13 cellular contexts compared by ENCODE assay signal in genomic region chr19:8451377-8451776, GRCh38. TPM values are rescaled to one million over a fixed set of nuclear protein-coding genes. Genes with fewer than 3 reads are reported as not detected.
DNase-seq lines count a peak whose midpoint lies in the region; ATAC-seq and TF ChIP-seq lines count a peak whose summit lies in the region.
"Had no signal": no experiment of that assay in that cellular context is flagged by ENCODE, and none has a peak within 500 bp of the region (broad histone marks: within the 10 kb centered on the region; RNA-seq: fewer than 3 reads in every experiment).

No MANE protein-coding gene starts in this region.

- peaks cover 100% of the 10 kb centered on the region for H3K79me2 ChIP-seq in OCI-LY7 (ENCODE audit: insufficient read depth, low read depth, low read length)

- CTCF ChIA-PET in CD8-positive, alpha-beta memory T cell (lab: Charles Lee): interaction anchor here (4.5 kb wide), 1 partner anchor 128 kb away, joined by 20 read pairs; no protein-coding TSS in a partner anchor
- CTCF ChIA-PET in OCI-LY7 (lab: Charles Lee; ENCODE audit: unreplicated experiment): no interaction called here

- H4K20me1 ChIP-seq in OCI-LY7 (ENCODE audit: insufficient read depth, low read length): peaks cover 76% of the 10 kb centered on the region

- POLR2A ChIA-PET in CD8-positive, alpha-beta memory T cell (lab: Charles Lee): no interaction called here
- POLR2A ChIA-PET in OCI-LY7 (lab: Charles Lee): interaction anchor here (0.6 to 1.5 kb wide), 2 partner anchors 20 to 217 kb away, joined by 3 read pairs; no protein-coding TSS in a partner anchor

- H3K9me2 ChIP-seq in OCI-LY7 (ENCODE audit: insufficient read depth, low read length): no peaks in the 10 kb centered on the region

- H3K27ac ChIP-seq in CD8-positive, alpha-beta memory T cell (ENCODE audit: low read depth, low read length): no peak overlapping the region
- H3K27ac ChIP-seq in OCI-LY7 (ENCODE audit: low read depth, low read length, poor library complexity, severe bottlenecking) (no peak overlapping the region), epithelial cell of prostate (peak overlapping the region; percentile 28), neutrophil (peak overlapping the region; percentile 15)

- TF ChIP-seq CTCF in OCI-LY7 (conservative IDR thresholded peaks at IDR 0.05; ENCODE audit: low read length): no peak
- no peak for TF ChIP-seq CTCF in neutrophil (IDR thresholded peaks at IDR 0.05)

- peak overlapping the region; percentile 21; the same call in 1 of the 2 replicates for H3K4me2 ChIP-seq in OCI-LY7 (ENCODE audit: low read length)

- peaks cover 80 to 95% (median 88%) of the 10 kb centered on the region in 3 donors for H3K4me1 Mint-ChIP-seq in CD8-positive, alpha-beta memory T cell

- H3K27me3 ChIP-seq in CD8-positive, alpha-beta memory T cell (ENCODE audit: insufficient read depth, low read length, poor library complexity, severe bottlenecking): no peaks in the 10 kb centered on the region
- no peaks in the 10 kb centered on the region for H3K27me3 ChIP-seq in neutrophil
- H3K27me3 ChIP-seq: MG63 had no signal

- ATAC-seq in GM21576 (IDR thresholded peaks at IDR 0.05; ENCODE audit: unreplicated experiment) (no peak), GM18498 (IDR thresholded peaks at IDR 0.05; ENCODE audit: unreplicated experiment) (no peak)

- H3K9me3 ChIP-seq in CD8-positive, alpha-beta memory T cell (ENCODE audit: low read length): no peaks in the 10 kb centered on the region
- H3K9me3 ChIP-seq in OCI-LY7 (ENCODE audit: low read length) (no peaks in the 10 kb centered on the region), neutrophil (no peaks in the 10 kb centered on the region)
- H3K9me3 ChIP-seq: MG63, mucosa of descending colon had no signal

- H2AFZ ChIP-seq in OCI-LY7 (ENCODE audit: low read length): no peak overlapping the region

- peak overlapping the region; percentile 8 to 83 (median 54) for H3K4me3 Mint-ChIP-seq in CD8-positive, alpha-beta memory T cell

- H3K27me3 Mint-ChIP-seq in CD8-positive, alpha-beta memory T cell: no peaks in the 10 kb centered on the region

- H3K36me3 Mint-ChIP-seq in CD8-positive, alpha-beta memory T cell: peaks cover 0 to 72% (median 12%) of the 10 kb centered on the region in 3 donors

- DNase-seq in CD8-positive, alpha-beta memory T cell: no peak
- DNase-seq in OCI-LY7 (ENCODE audit: low spot score) (no peak), epithelial cell of prostate (ENCODE audit: low read depth, low spot score) (no peak), NCI-H2196 treated with DMSO at 0.1 percent for 48 hours (lab: John Stamatoyannopoulos, UW; ENCODE audit: unreplicated experiment) (no peak)
- DNase-seq: activated CD4-positive, CD25-positive, alpha-beta regulatory T cell treated with anti-CD3 and anti-CD28 coated beads, Interleukin-2, amount 50 U/mL, for 72 hours; mucosa of descending colon; NCI-H446 treated with DMSO at 0.1 percent for 48 hours; SHP77 treated with DMSO at 0.1 percent for 48 hours had no signal

- peaks cover 35% of the 10 kb centered on the region for H3K36me3 ChIP-seq in CD8-positive, alpha-beta memory T cell (ENCODE audit: insufficient read depth, low read length)
- peaks cover 86% of the 10 kb centered on the region for H3K36me3 ChIP-seq in OCI-LY7 (ENCODE audit: insufficient read depth, low read length)
- H3K36me3 ChIP-seq in neutrophil: peaks cover 18% of the 10 kb centered on the region

- intact Hi-C loops in OCI-LY7 (cut with micrococcal nuclease; ENCODE audit: unreplicated experiment): no loop called here

- H3K9me3 Mint-ChIP-seq in CD8-positive, alpha-beta memory T cell: no peaks in the 10 kb centered on the region

- no TSS peak for BruUV-seq in OCI-LY7 (replicated peaks; lab: Mats Ljungman, UMichigan)

- H3K4me1 ChIP-seq in CD8-positive, alpha-beta memory T cell (ENCODE audit: insufficient read depth, low read length): peaks cover 78% of the 10 kb centered on the region
- H3K4me1 ChIP-seq in OCI-LY7 (ENCODE audit: insufficient read depth, low read length, poor library complexity, severe bottlenecking) (peaks cover 69% of the 10 kb centered on the region), neutrophil (ENCODE audit: control insufficient read depth in 1 of 2, insufficient read depth in 1 of 2, low read depth in 1 of 2, low read length in 1 of 2) (peaks cover 21 to 28% of the 10 kb centered on the region in 2 experiments)

- H3K4me3 ChIP-seq in CD8-positive, alpha-beta memory T cell (ENCODE audit: low read length): peak overlapping the region; percentile 9
- H3K4me3 ChIP-seq in OCI-LY7 (ENCODE audit: low read depth, low read length, poor library complexity, severe bottlenecking) (no peak overlapping the region), neutrophil (ENCODE audit: low read depth in 1 of 2, low read length in 1 of 2) (no peak overlapping the region)
- H3K4me3 ChIP-seq: MG63, mucosa of descending colon, skin epidermis had no signal

- peak overlapping the region in 7 of 8 donors; percentile 10 to 79 (median 68) for H3K27ac Mint-ChIP-seq in CD8-positive, alpha-beta memory T cell

RNA-seq across cellular contexts. Expression of gene HNRNPM, which starts 6.6 kb away (rescaled TPM):
- 100 to 1,000 TPM; 336 to 338 TPM for total RNA-seq in CD8-positive, alpha-beta memory T cell
- polyA plus RNA-seq in CD8-positive, alpha-beta memory T cell: 311 TPM
- total RNA-seq in OCI-LY7 (2014; rRNA removed; shearing (Covaris generic)): 90.0 and 111 TPM in 2 replicates
- 264 and 280 TPM in 2 replicates for total RNA-seq in OCI-LY7 (2022)

RNA-seq across cellular contexts. Expression of gene MARCHF2, which starts 38.3 kb away (rescaled TPM):
- total RNA-seq in CD8-positive, alpha-beta memory T cell: 10 to 100 TPM; 13.1 to 14.1 TPM
- 51.0 TPM for polyA plus RNA-seq in CD8-positive, alpha-beta memory T cell
- 8.1 and 14.1 TPM in 2 replicates for total RNA-seq in OCI-LY7 (2014; rRNA removed; shearing (Covaris generic))
- 12.1 and 12.4 TPM in 2 replicates for total RNA-seq in OCI-LY7 (2022)

RNA-seq across cellular contexts. Expression of gene PRAM1, which starts 51.1 kb away (rescaled TPM):
- under 1 TPM; 0.55 to 0.64 TPM for total RNA-seq in CD8-positive, alpha-beta memory T cell
- 0.39 TPM for polyA plus RNA-seq in CD8-positive, alpha-beta memory T cell
- 0.08 and 0.28 TPM in 2 replicates for total RNA-seq in OCI-LY7 (2014; rRNA removed; shearing (Covaris generic))
- 3.1 TPM in 2 replicates for total RNA-seq in OCI-LY7 (2022)

Comparison
In these comparisons a context has a peak if more than half of its experiments do, and no peak if none do; other contexts are left out.
1. H3K27ac ChIP-seq: peak in epithelial cell of prostate (single experiment) and neutrophil (single experiment); none in CD8-positive, alpha-beta memory T cell (single experiment) and OCI-LY7 (single experiment).